ENCODE assay signal across 15 cellular contexts in genomic region chr1:10768552-10768951, GRCh38.
"Had no signal": no experiment of that assay in that cellular context is flagged by ENCODE, and none has a peak within 500 bp of the region (broad histone marks: within the 10 kb centered on the region; RNA-seq: fewer than 3 reads in every experiment).

No MANE protein-coding gene starts in this region.

- H3K9me3 ChIP-seq: gastroesophageal sphincter, pancreas had no signal

- H3K9me3 Mint-ChIP-seq: activated CD4-positive, alpha-beta T cell treated with anti-CD3 and anti-CD28 coated beads, Interleukin-2, amount 10 ng/mL, durations not matched to agents 24 days and 14 days; activated naive CD4-positive, alpha-beta T cell treated with anti-CD3 and anti-CD28 coated beads, Interleukin-2, amount 50 U/mL, for 72 hours; central memory CD8-positive, alpha-beta T cell; dendritic cell treated with granulocyte-macrophage colony-stimulating factor and Interleukin-4, amounts not matched to agents 40 ng/mL and 50 ng/mL, for 4 days; effector memory CD8-positive, alpha-beta T cell had no signal

- H3K4me1 Mint-ChIP-seq: activated CD4-positive, alpha-beta T cell treated with anti-CD3 and anti-CD28 coated beads, Interleukin-2, amount 10 ng/mL, durations not matched to agents 24 days and 14 days; central memory CD8-positive, alpha-beta T cell had no signal

- H3K4me3 Mint-ChIP-seq: activated CD4-positive, alpha-beta T cell treated with anti-CD3 and anti-CD28 coated beads, Interleukin-2, amount 10 ng/mL, durations not matched to agents 24 days and 14 days; brain; central memory CD8-positive, alpha-beta T cell; dendritic cell treated with granulocyte-macrophage colony-stimulating factor and Interleukin-4, amounts not matched to agents 40 ng/mL and 50 ng/mL, for 4 days; effector memory CD8-positive, alpha-beta T cell had no signal

- H3K4me3 ChIP-seq: gastroesophageal sphincter, pancreas had no signal

- DNase-seq: activated CD4-positive, alpha-beta T cell treated with anti-CD3 and anti-CD28 coated beads, Interleukin-2, amount 10 ng/mL, durations not matched to agents 24 days and 14 days; activated effector memory CD4-positive, alpha-beta T cell treated with anti-CD3 and anti-CD28 coated beads, Interleukin-2, amount 50 U/mL, for 16 hours; activated T-cell treated with anti-CD3 and anti-CD28 coated beads, Interleukin-2, amount 50 U/mL, for 1 hour; amniotic stem cell; effector memory CD8-positive, alpha-beta T cell; mesendoderm; stimulated activated CD4-positive, alpha-beta T cell treated with anti-CD3 and anti-CD28 coated beads, Interleukin-4, amount 100 ng/mL, for 1 hour; stimulated activated CD8-positive, alpha-beta memory T cell treated with anti-CD3 and anti-CD28 coated beads, Interleukin-4, amount 100 ng/mL, for 48 hours; stimulated activated naive CD8-positive, alpha-beta T cell treated with anti-CD3 and anti-CD28 coated beads, Interleukin-15, Interleukin-2, amounts not matched to agents 100 U/mL and 50 U/mL, for 24 hours had no signal

- H3K27ac Mint-ChIP-seq: activated CD4-positive, alpha-beta T cell treated with anti-CD3 and anti-CD28 coated beads, Interleukin-2, amount 10 ng/mL, durations not matched to agents 24 days and 14 days; activated naive CD4-positive, alpha-beta T cell treated with anti-CD3 and anti-CD28 coated beads, Interleukin-2, amount 50 U/mL, for 72 hours; brain; dendritic cell treated with granulocyte-macrophage colony-stimulating factor and Interleukin-4, amounts not matched to agents 40 ng/mL and 50 ng/mL, for 4 days; effector memory CD8-positive, alpha-beta T cell had no signal

- H3K27ac ChIP-seq: gastroesophageal sphincter, pancreas had no signal

- ATAC-seq: activated naive CD4-positive, alpha-beta T cell treated with anti-CD3 and anti-CD28 coated beads, Interleukin-2, amount 50 U/mL, for 72 hours; effector memory CD8-positive, alpha-beta T cell; gastroesophageal sphincter; pancreas; stimulated activated naive CD8-positive, alpha-beta T cell treated with anti-CD3 and anti-CD28 coated beads, Interleukin-15, Interleukin-2, amounts not matched to agents 100 U/mL and 50 U/mL, for 24 hours had no signal

- H3K27me3 ChIP-seq: gastroesophageal sphincter, pancreas had no signal

- H3K36me3 Mint-ChIP-seq: activated naive CD4-positive, alpha-beta T cell treated with anti-CD3 and anti-CD28 coated beads, Interleukin-2, amount 50 U/mL, for 72 hours; brain had no signal

- H3K36me3 ChIP-seq: gastroesophageal sphincter, pancreas had no signal
